ENCODE assay signal across 21 cellular contexts in the genomic region with DNA sequence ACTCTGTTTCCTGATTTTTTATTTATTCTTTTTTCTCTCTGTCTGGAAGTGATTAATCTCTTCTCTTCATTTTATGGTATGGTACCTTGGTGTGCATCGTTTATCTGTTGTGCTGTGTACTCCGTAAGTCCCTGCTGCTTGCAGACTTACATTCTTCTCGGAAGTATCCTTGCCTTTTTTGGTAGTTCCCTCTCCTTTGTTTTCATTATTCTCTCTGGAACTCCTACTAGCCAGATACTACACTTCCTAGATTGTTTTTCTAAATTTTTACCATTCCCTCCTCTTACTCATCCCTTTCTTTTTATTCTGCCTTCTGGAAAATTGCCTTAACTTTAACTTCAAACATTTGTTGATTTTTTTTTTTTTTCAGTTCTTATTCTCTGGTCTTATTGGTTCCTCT. TPM values are rescaled to one million over a fixed set of nuclear protein-coding genes. Genes with fewer than 3 reads are reported as not detected.
A peak's percentile ranks its signal among the peaks of the same experiment; 100 is the strongest.
DNase-seq lines count a peak whose midpoint lies in the region; ATAC-seq and TF ChIP-seq lines count a peak whose summit lies in the region.
"Had no signal": no experiment of that assay in that cellular context is flagged by ENCODE, and none has a peak within 500 bp of the region (broad histone marks: within the 10 kb centered on the region; RNA-seq: fewer than 3 reads in every experiment).

No MANE protein-coding gene starts in this region.

- no peak overlapping the region for H3K4me3 Mint-ChIP-seq in central memory CD8-positive, alpha-beta T cell
- H3K4me3 Mint-ChIP-seq in mesothelial cell of epicardium: no peak overlapping the region
- no peak overlapping the region for H3K4me3 Mint-ChIP-seq in activated T-helper 17 cell treated with anti-CD3 and anti-CD28 coated beads, Interleukin-2, amount 50 U/mL, for 72 hours
- H3K4me3 Mint-ChIP-seq: CD8-positive, alpha-beta memory T cell had no signal

- H3K36me3 ChIP-seq in left ventricle myocardium inferior (no peaks in the 10 kb centered on the region), heart right ventricle (no peaks in the 10 kb centered on the region)
- H3K36me3 ChIP-seq: gastroesophageal sphincter, MG63, upper lobe of left lung had no signal

- H3K27me3 ChIP-seq in left ventricle myocardium inferior (ENCODE audit: low read depth) (no peaks in the 10 kb centered on the region), heart right ventricle (no peaks in the 10 kb centered on the region)
- H3K27me3 ChIP-seq: gastroesophageal sphincter, MG63, upper lobe of left lung had no signal

- intact Hi-C loops in left ventricle myocardium inferior (cut with micrococcal nuclease): no loop called here
- intact Hi-C loops in heart right ventricle (cut with DNase I): no loop called here

- no peaks in the 10 kb centered on the region for H3K36me3 Mint-ChIP-seq in central memory CD8-positive, alpha-beta T cell (ENCODE audit: insufficient read depth)
- peaks cover 11% of the 10 kb centered on the region for H3K36me3 Mint-ChIP-seq in mesothelial cell of epicardium
- H3K36me3 Mint-ChIP-seq in activated T-helper 17 cell treated with anti-CD3 and anti-CD28 coated beads, Interleukin-2, amount 50 U/mL, for 72 hours (ENCODE audit: low read depth): no peaks in the 10 kb centered on the region

- peaks cover 46% of the 10 kb centered on the region for H3K4me1 ChIP-seq in left ventricle myocardium inferior
- H3K4me1 ChIP-seq in heart right ventricle: peaks cover 5 to 44% (median 28%) of the 10 kb centered on the region in 9 donors

- H3K27me3 Mint-ChIP-seq in central memory CD8-positive, alpha-beta T cell: no peaks in the 10 kb centered on the region
- H3K27me3 Mint-ChIP-seq in mesothelial cell of epicardium (ENCODE audit: low read depth): no peaks in the 10 kb centered on the region
- H3K27me3 Mint-ChIP-seq in activated T-helper 17 cell treated with anti-CD3 and anti-CD28 coated beads, Interleukin-2, amount 50 U/mL, for 72 hours: no peaks in the 10 kb centered on the region
- H3K27me3 Mint-ChIP-seq: naive thymus-derived CD4-positive, alpha-beta T cell; stimulated activated naive CD8-positive, alpha-beta T cell treated with anti-CD3 and anti-CD28 coated beads, Interleukin-15, amount 100 ng/mL, for 72 hours had no signal

- H3K9me3 ChIP-seq in left ventricle myocardium inferior (replicated peaks) (peaks cover 27% of the 10 kb centered on the region), heart right ventricle (peaks cover 0 to 32% (median 18%) of the 10 kb centered on the region in 11 donors)

- H3K27ac Mint-ChIP-seq in central memory CD8-positive, alpha-beta T cell (ENCODE audit: low read depth): peak overlapping the region; percentile 0
- H3K27ac Mint-ChIP-seq in mesothelial cell of epicardium: peak overlapping the region; percentile 23
- H3K27ac Mint-ChIP-seq in activated T-helper 17 cell treated with anti-CD3 and anti-CD28 coated beads, Interleukin-2, amount 50 U/mL, for 72 hours: no peak overlapping the region
- H3K27ac Mint-ChIP-seq: activated T-helper 2 cell treated with anti-CD3 and anti-CD28 coated beads, Interferon-gamma antibody, Interleukin-2, Interleukin-4, amounts not matched to agents 10 μg/mL and 5 μg/mL and 100 μg/mL, durations not matched to agents 14 hours and 24 hours and 36 hours had no signal

- H3K4me1 Mint-ChIP-seq in central memory CD8-positive, alpha-beta T cell: peaks cover 32% of the 10 kb centered on the region
- H3K4me1 Mint-ChIP-seq in mesothelial cell of epicardium: peaks cover 8% of the 10 kb centered on the region
- peaks cover 21% of the 10 kb centered on the region for H3K4me1 Mint-ChIP-seq in activated T-helper 17 cell treated with anti-CD3 and anti-CD28 coated beads, Interleukin-2, amount 50 U/mL, for 72 hours

- ATAC-seq in heart right ventricle (no peak), HG02884 (IDR thresholded peaks at IDR 0.05; ENCODE audit: unreplicated experiment) (no peak)
- no peak for ATAC-seq in central memory CD8-positive, alpha-beta T cell (replicated peaks; ENCODE audit: extremely low read depth, poor library complexity, severe bottlenecking)
- no peak for ATAC-seq in activated T-helper 17 cell treated with anti-CD3 and anti-CD28 coated beads, Interleukin-2, amount 50 U/mL, for 72 hours (replicated peaks)
- ATAC-seq: gastroesophageal sphincter; naive thymus-derived CD4-positive, alpha-beta T cell; psoas muscle; stimulated activated naive CD8-positive, alpha-beta T cell treated with anti-CD3 and anti-CD28 coated beads, Interleukin-15, amount 100 ng/mL, for 72 hours had no signal

- 55 to 58% methylated on average over 3 of the region's 3 CpGs for WGBS in heart right ventricle, 2 donors

- H3K27ac ChIP-seq in left ventricle myocardium inferior (replicated peaks) (peak overlapping the region; percentile 25), heart right ventricle (no peak overlapping the region)
- H3K27ac ChIP-seq: psoas muscle, upper lobe of left lung, VCaP had no signal

- H3K9me3 Mint-ChIP-seq in central memory CD8-positive, alpha-beta T cell: no peaks in the 10 kb centered on the region
- peaks cover 22% of the 10 kb centered on the region for H3K9me3 Mint-ChIP-seq in mesothelial cell of epicardium
- peaks cover 12% of the 10 kb centered on the region for H3K9me3 Mint-ChIP-seq in activated T-helper 17 cell treated with anti-CD3 and anti-CD28 coated beads, Interleukin-2, amount 50 U/mL, for 72 hours
- H3K9me3 Mint-ChIP-seq: activated T-helper 2 cell treated with anti-CD3 and anti-CD28 coated beads, Interferon-gamma antibody, Interleukin-2, Interleukin-4, amounts not matched to agents 10 μg/mL and 5 μg/mL and 100 μg/mL, durations not matched to agents 14 hours and 24 hours and 36 hours had no signal

- no peak overlapping the region for H3K4me3 ChIP-seq in left ventricle myocardium inferior
- H3K4me3 ChIP-seq in heart right ventricle: no peak overlapping the region
- H3K4me3 ChIP-seq: gastroesophageal sphincter, MG63, psoas muscle, upper lobe of left lung had no signal

- DNase-seq in left ventricle myocardium inferior (no peak), heart right ventricle (no peak), mesothelial cell of epicardium (ENCODE audit: low spot score in 2 of 2, unreplicated experiment in 2 of 2) (no peak), SW480 (ENCODE audit: low spot score) (no peak), NCI-H1436 treated with DMSO at 0.1 percent for 48 hours (lab: John Stamatoyannopoulos, UW) (no peak)
- no peak for DNase-seq in central memory CD8-positive, alpha-beta T cell (ENCODE audit: low spot score in 2 of 2)
- DNase-seq: amniotic stem cell; CD8-positive, alpha-beta memory T cell; MG63; naive thymus-derived CD4-positive, alpha-beta T cell; NCI-H187 treated with DMSO at 0.1 percent for 48 hours; NCI-H510A; psoas muscle; stimulated activated CD4-positive, alpha-beta T cell treated with anti-CD3 and anti-CD28 coated beads, Interleukin-12 subunit alpha, Interleukin-12 subunit beta, amount 100 ng/mL, for 4 hours; stimulated activated naive CD8-positive, alpha-beta T cell treated with anti-CD3 and anti-CD28 coated beads, Interleukin-15, amount 100 ng/mL, for 72 hours; upper lobe of left lung had no signal

- TF ChIP-seq CTCF in left ventricle myocardium inferior (IDR thresholded peaks at IDR 0.05; ENCODE audit: borderline replicate concordance) (no peak), heart right ventricle (IDR thresholded peaks at IDR 0.05) (no peak), mesothelial cell of epicardium (IDR thresholded peaks at IDR 0.05; ENCODE audit: unreplicated experiment) (no peak)

RNA-seq across cellular contexts. Expression of a gene that starts 27.2 kb away (rescaled TPM):
- total RNA-seq in left ventricle myocardium inferior (19.6 TPM), heart right ventricle (10 to 100 TPM; 17.5 to 35.3 (median 24.4) TPM), mesothelial cell of epicardium (20.4 to 23.0 TPM (median 22.4 TPM) in 3 replicates)
- 1 to 10 TPM; 4.0 to 4.1 TPM for polyA plus RNA-seq in heart right ventricle
- total RNA-seq in activated T-helper 17 cell treated with anti-CD3 and anti-CD28 coated beads, Interleukin-2, amount 50 U/mL, for 72 hours: 10 to 100 TPM; 11.9 to 17.8 TPM
